ENCODE assay signal across 20 cellular contexts in genomic region chr5:14188778-14189177, GRCh38. TPM values are rescaled to one million over a fixed set of nuclear protein-coding genes. Genes with fewer than 3 reads are reported as not detected.
A peak's percentile ranks its signal among the peaks of the same experiment; 100 is the strongest.
DNase-seq lines count a peak whose midpoint lies in the region; ATAC-seq, FAIRE-seq and TF ChIP-seq lines count a peak whose summit lies in the region.
"Had no signal": no experiment of that assay in that cellular context is flagged by ENCODE, and none has a peak within 500 bp of the region (broad histone marks: within the 10 kb centered on the region; RNA-seq: fewer than 3 reads in every experiment).

No MANE protein-coding gene starts in this region.

- DNase-seq in A549 (ENCODE audit: low read depth in 1 of 2, low spot score in 1 of 2) (no peak), Panc1 (ENCODE audit: low read depth, low spot score) (no peak), esophagus squamous epithelium (lab: John Stamatoyannopoulos, UW) (no peak), psoas muscle (no peak), SKM-1 (lab: John Stamatoyannopoulos, UW; ENCODE audit: unreplicated experiment) (no peak), right lobe of liver (no peak)
- DNase-seq in activated CD4-positive, alpha-beta T cell treated with anti-CD3 and anti-CD28 coated beads, Interleukin-2, amount 50 U/mL, for 1 hour: no peak
- DNase-seq in activated naive CD4-positive, alpha-beta T cell treated with Interleukin-2 at 50 U/mL for 16 hours: no peak
- DNase-seq: activated CD4-positive, alpha-beta T cell treated with anti-CD3 and anti-CD28 coated beads for 48 hours; C1 segment of cervical spinal cord; NCI-H1417 treated with DMSO at 0.1 percent for 48 hours; NCI-H2171; NCI-H69; Right ventricle myocardium superior; stimulated activated CD4-positive, alpha-beta T cell treated with anti-CD3 and anti-CD28 coated beads, Interleukin-4, amount 100 ng/mL, for 1 hour; T-helper 1 cell had no signal

- H3K36me3 ChIP-seq in Panc1 (ENCODE audit: control insufficient read depth, insufficient read depth, low read length): no peaks in the 10 kb centered on the region
- no peaks in the 10 kb centered on the region for H3K36me3 ChIP-seq in esophagus squamous epithelium
- no peaks in the 10 kb centered on the region for H3K36me3 ChIP-seq in psoas muscle (ENCODE audit: insufficient read depth in 1 of 2, low read depth in 1 of 2)
- H3K36me3 ChIP-seq in right lobe of liver: no peaks in the 10 kb centered on the region
- H3K36me3 ChIP-seq: cardiac muscle cell, HAP-1 had no signal

- no peak for TF ChIP-seq RAD21 in A549 (conservative IDR thresholded peaks at IDR 0.05 in 1 of 2, IDR thresholded peaks at IDR 0.05 in 1 of 2)

- H3K27ac ChIP-seq in A549 (peak overlapping the region; percentile 79 to 92), Panc1 (ENCODE audit: low read length) (peak overlapping the region; percentile 99), esophagus squamous epithelium (peak overlapping the region in 3 of 4 donors; percentile 86 to 91 (median 87)), psoas muscle (peak overlapping the region; percentile 87), right lobe of liver (no peak overlapping the region)
- H3K27ac ChIP-seq: cardiac muscle cell, HL-60 had no signal

- peaks cover 93% of the 10 kb centered on the region for H3K4me1 ChIP-seq in A549
- H3K4me1 ChIP-seq in Panc1 (ENCODE audit: control insufficient read depth, insufficient read depth, low read length): peaks cover 99% of the 10 kb centered on the region
- H3K4me1 ChIP-seq in esophagus squamous epithelium: peaks cover 18 to 80% (median 33%) of the 10 kb centered on the region in 3 donors
- H3K4me1 ChIP-seq in psoas muscle: peaks cover 90% of the 10 kb centered on the region
- H3K4me1 ChIP-seq in right lobe of liver: peaks cover 0 to 24% (median 2%) of the 10 kb centered on the region in 4 donors

- TF ChIP-seq CTCF in A549 (IDR thresholded peaks at IDR 0.05): no peak
- TF ChIP-seq CTCF in Panc1 (IDR thresholded peaks at IDR 0.05): no peak
- TF ChIP-seq CTCF in esophagus squamous epithelium (IDR thresholded peaks at IDR 0.05): no peak
- TF ChIP-seq CTCF in psoas muscle (IDR thresholded peaks at IDR 0.05): no peak
- TF ChIP-seq CTCF in right lobe of liver (IDR thresholded peaks at IDR 0.05): no peak

- TF ChIP-seq EP300 in A549 (IDR thresholded peaks at IDR 0.05): no peak

- no peak for TF ChIP-seq POLR2A in A549 (IDR thresholded peaks at IDR 0.05; ENCODE audit: low read length)
- no peak for TF ChIP-seq POLR2A in esophagus squamous epithelium (IDR thresholded peaks at IDR 0.05)
- TF ChIP-seq POLR2A in right lobe of liver (IDR thresholded peaks at IDR 0.05): no peak

- 80% methylated on average over 4 of the region's 4 CpGs for WGBS in A549 (ENCODE audit: missing lambda C conversion rate)
- 90 to 95% methylated on average over 4 of the region's 4 CpGs for WGBS in esophagus squamous epithelium, 2 donors
- 85 to 94% (median 86%) methylated on average over 4 of the region's 4 CpGs for WGBS in psoas muscle, 3 donors
- 93% methylated on average over 4 of the region's 4 CpGs for WGBS in right lobe of liver (ENCODE audit: insufficient coverage, low coverage, low lambda C conversion rate, missing lambda C conversion rate)

- no peaks in the 10 kb centered on the region for H3K9me3 ChIP-seq in A549
- H3K9me3 ChIP-seq in Panc1 (ENCODE audit: control insufficient read depth, insufficient read depth, low read depth, low read length): no peaks in the 10 kb centered on the region
- no peaks in the 10 kb centered on the region for H3K9me3 ChIP-seq in esophagus squamous epithelium
- H3K9me3 ChIP-seq in psoas muscle: no peaks in the 10 kb centered on the region
- H3K9me3 ChIP-seq in right lobe of liver: no peaks in the 10 kb centered on the region
- H3K9me3 ChIP-seq: HAP-1 had no signal

- CTCF ChIA-PET in A549 (lab: Yijun Ruan, JAX) (interaction anchor here (0.7 to 1.7 kb wide), 5 partner anchors 32 to 153 kb away, joined by 3 to 6 read pairs (median 4); no protein-coding TSS in a partner anchor), Panc1 (lab: Charles Lee) (no interaction called here)

- H3K4me2 ChIP-seq in A549: peak overlapping the region; percentile 86

- intact Hi-C loops in Panc1 (cut with micrococcal nuclease; ENCODE audit: unreplicated experiment): loop anchor here (5.0 kb wide), 1 partner anchor 674 kb away; no protein-coding TSS in a partner anchor
- intact Hi-C loops in esophagus squamous epithelium (cut with DNase I): no loop called here
- intact Hi-C loops in psoas muscle (cut with DNase I): no loop called here
- intact Hi-C loops in right lobe of liver (cut with DNase I): no loop called here

- no peak for FAIRE-seq in A549 (lab: Jason Lieb, UNC)
- FAIRE-seq: frontal cortex had no signal

- no TSS peak for BruUV-seq in Panc1 (replicated peaks; lab: Mats Ljungman, UMichigan)

- ATAC-seq in A549 (no peak), Panc1 (no peak), psoas muscle (no peak), right lobe of liver (no peak)

- POLR2A ChIA-PET in A549 (lab: Yijun Ruan, JAX): no interaction called here
- POLR2A ChIA-PET in Panc1 (lab: Charles Lee): interaction anchor here (0.8 kb wide), 1 partner anchor 178 kb away, joined by 3 read pairs; no protein-coding TSS in a partner anchor

- H3K27me3 ChIP-seq in Panc1 (ENCODE audit: control insufficient read depth, insufficient read depth, low read length): no peaks in the 10 kb centered on the region
- no peaks in the 10 kb centered on the region for H3K27me3 ChIP-seq in esophagus squamous epithelium
- H3K27me3 ChIP-seq in psoas muscle (ENCODE audit: insufficient read depth in 3 of 3, low read length in 2 of 3): no peaks in the 10 kb centered on the region
- H3K27me3 ChIP-seq in right lobe of liver: no peaks in the 10 kb centered on the region
- H3K27me3 ChIP-seq: cardiac muscle cell had no signal

- no peak overlapping the region for H3K4me3 ChIP-seq in A549
- H3K4me3 ChIP-seq in Panc1 (ENCODE audit: low read depth in 2 of 2, low read length in 2 of 2): no peak overlapping the region
- no peak overlapping the region for H3K4me3 ChIP-seq in esophagus squamous epithelium
- H3K4me3 ChIP-seq in psoas muscle: no peak overlapping the region
- H3K4me3 ChIP-seq in right lobe of liver: no peak overlapping the region
- H3K4me3 ChIP-seq: cardiac muscle cell, HAP-1 had no signal

- in situ Hi-C loops in Panc1 (cut with HindIII; ENCODE audit: low pct_unique_long_range_greater_than_20kb, low sequenced_read_pairs): no loop called here

TF ChIP-seq in A549, 52 proteins besides CTCF, POLR2A, EP300 and RAD21:
- TF ChIP-seq NPAS2 (CRISPR knock-in tag; IDR thresholded peaks at IDR 0.05; ENCODE audit: borderline replicate concordance) (no peak), FOSL2 (IDR thresholded peaks at IDR 0.05) (no peak), FOSL2 (CRISPR knock-in tag; IDR thresholded peaks at IDR 0.05) (no peak), ZFP36 (IDR thresholded peaks at IDR 0.05; ENCODE audit: borderline replicate concordance, partially characterized antibody) (no peak), TFCP2L1 (CRISPR knock-in tag; IDR thresholded peaks at IDR 0.05) (no peak), ELK1 (IDR thresholded peaks at IDR 0.05; ENCODE audit: low read depth, low read length) (no peak), ZC3H11A (IDR thresholded peaks at IDR 0.05) (no peak), BHLHE40 (IDR thresholded peaks at IDR 0.05; ENCODE audit: low read depth, low read length) (no peak), HMGXB4 (CRISPR knock-in tag; IDR thresholded peaks at IDR 0.05; ENCODE audit: borderline replicate concordance) (no peak), KDM5A (IDR thresholded peaks at IDR 0.05) (no peak), NR3C1 (IDR thresholded peaks at IDR 0.05) (no peak), HDAC2 (IDR thresholded peaks at IDR 0.05) (no peak)

RNA-seq across cellular contexts. Expression of gene TRIO, which starts 45.6 kb away (rescaled TPM):
- polyA plus RNA-seq in A549 (2011; rRNA removed): 79.0 and 91.2 TPM in 2 replicates
- 63.7 and 64.8 TPM in 2 replicates for polyA plus RNA-seq in A549 (2012; cell fraction: cytosol; rRNA removed)
- 217 and 257 TPM in 2 replicates for polyA plus RNA-seq in A549 (2012; cell fraction: nucleus; rRNA removed)
- 47.5 to 57.9 TPM (median 48.1 TPM) in 3 replicates for polyA plus RNA-seq in A549 (2017; fragmentation: RNase III; extraction: RNeasy Plus Mini Kit Qiagen cat#74134 plus additional on column Dnase treatment)
- polyA minus RNA-seq in A549 (2011; rRNA and poly(A)+ RNA removed): 263 and 307 TPM in 2 replicates
- 349 TPM for total RNA-seq in Panc1 (2021; ENCODE audit: unreplicated experiment)
- 213 TPM for polyA plus RNA-seq in Panc1 (2012; ENCODE audit: insufficient read length)
- total RNA-seq in esophagus squamous epithelium: 100 to 1,000 TPM in 1 of 4 donors, 10 to 100 TPM in 3; 21.2 to 105 (median 47.6) TPM
- 10 to 100 TPM; 35.0 to 77.5 (median 51.7) TPM for total RNA-seq in psoas muscle
- polyA plus RNA-seq in psoas muscle: 10 to 100 TPM; 18.5 to 31.7 (median 19.4) TPM
- 10 to 100 TPM; 34.7 to 63.5 (median 50.2) TPM for total RNA-seq in right lobe of liver

Comparison
In these comparisons a context has a peak if more than half of its experiments do, and no peak if none do; other contexts are left out.
1. H3K27ac ChIP-seq: peak in A549 (2 of 2), Panc1 (single experiment), esophagus squamous epithelium (3 of 4) and psoas muscle (single experiment); none in right lobe of liver (0 of 3).